Comparison of ENCODE assay signal across 9 cellular contexts in the genomic region with DNA sequence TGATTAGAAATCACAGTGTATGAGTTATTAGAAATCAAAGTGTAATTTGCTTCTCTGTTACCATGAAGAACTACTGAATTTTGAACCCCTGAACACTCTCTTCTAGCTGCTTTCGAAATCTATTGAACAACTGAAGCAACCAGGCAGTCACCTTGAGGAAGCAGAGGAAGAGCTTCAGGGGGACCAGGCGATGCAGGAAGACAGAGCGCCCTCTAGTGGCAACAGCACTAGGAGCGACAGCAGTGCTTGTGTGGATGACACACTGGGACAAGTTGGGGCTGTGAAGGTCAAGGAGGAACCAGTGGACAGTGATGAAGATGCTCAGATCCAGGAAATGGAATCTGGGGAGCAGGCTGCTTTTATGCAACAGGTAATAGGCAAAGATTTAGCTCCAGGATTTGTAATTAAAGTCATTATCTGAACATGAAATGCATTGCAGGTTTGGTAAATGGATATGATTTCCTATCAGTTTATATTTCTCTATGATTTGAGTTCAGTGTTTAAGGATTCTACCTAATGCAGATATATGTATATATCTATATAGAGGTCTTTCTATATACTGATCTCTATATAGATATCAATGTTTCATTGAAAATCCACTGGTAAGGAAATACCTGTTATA.
A peak's percentile ranks its signal among the peaks of the same experiment; 100 is the strongest.
DNase-seq lines count a peak whose midpoint lies in the region; ATAC-seq and TF ChIP-seq lines count a peak whose summit lies in the region.
"Had no signal": no experiment of that assay in that cellular context is flagged by ENCODE, and none has a peak within 500 bp of the region (broad histone marks: within the 10 kb centered on the region; RNA-seq: fewer than 3 reads in every experiment).

No MANE protein-coding gene starts in this region.

- H3K9ac ChIP-seq in liver (ENCODE audit: low read depth in 1 of 2, low read length in 2 of 2), result no peak overlapping the region

- peaks cover 7 to 12% of the 10 kb centered on the region in 2 donors for H3K36me3 Mint-ChIP-seq in CD14-positive monocyte

- TF ChIP-seq RAD21 in liver (IDR thresholded peaks at IDR 0.05), result peak; percentile 77 to 83

- H3K4me3 ChIP-seq in choroid plexus epithelial cell (ENCODE audit: low read depth, low read length), result no peak overlapping the region
- no peak overlapping the region for H3K4me3 ChIP-seq in liver (ENCODE audit: low read depth in 1 of 3, low read length in 3 of 3)

- WGBS in liver, result 12% methylated on average over 4 of the region's 4 CpGs

- H3K9me3 Mint-ChIP-seq in CD14-positive monocyte, result no peaks in the 10 kb centered on the region
- H3K9me3 Mint-ChIP-seq: T-helper 1 cell treated with Interleukin-12 subunit alpha and Interleukin-12 subunit beta and Interleukin-4 antibody, amounts not matched to agents 30 μg/mL and 1 μg/mL, for 36 hours had no signal

- peak; percentile 98 for ATAC-seq in HG03175 (IDR thresholded peaks at IDR 0.05; ENCODE audit: unreplicated experiment)

- no peak overlapping the region for H3K27ac ChIP-seq in liver (ENCODE audit: low read depth in 1 of 2, low read length in 2 of 2)

- peak; percentile 92 for TF ChIP-seq CTCF in CD14-positive monocyte (IDR thresholded peaks at IDR 0.05)
- TF ChIP-seq CTCF in choroid plexus epithelial cell (conservative IDR thresholded peaks at IDR 0.05; ENCODE audit: low read depth, low read length), result peak; percentile 100
- TF ChIP-seq CTCF in liver (IDR thresholded peaks at IDR 0.05; ENCODE audit: low read depth, low read length, missing input control), result peak; percentile 66

- no peaks in the 10 kb centered on the region for H3K9me3 ChIP-seq in liver (ENCODE audit: control insufficient read depth in 4 of 4, low read length in 3 of 4)

- DNase-seq in CD14-positive monocyte (ENCODE audit: low spot score) (peak; percentile 72), GM19238 (ENCODE audit: insufficient read length, low spot score) (peak; percentile 16), NCI-H446 (lab: John Stamatoyannopoulos, UW) (peak; percentile 78 to 79), choroid plexus epithelial cell (ENCODE audit: low read depth) (peak; percentile 90)
- peak; percentile 8 for DNase-seq in activated CD4-positive, alpha-beta T cell treated with anti-CD3 and anti-CD28 coated beads for 1 hour
- peak; percentile 5 to 28 (median 11) for DNase-seq in stimulated activated CD4-positive, alpha-beta T cell treated with anti-CD3 and anti-CD28 coated beads, TNF-alpha, amount 100 ng/mL, for 4 hours (ENCODE audit: low read depth in 3 of 3)

- no peaks in the 10 kb centered on the region for H3K36me3 ChIP-seq in liver (ENCODE audit: control insufficient read depth in 4 of 4, insufficient read depth in 3 of 4, low read depth in 1 of 4, low read length in 3 of 4)

- no peaks in the 10 kb centered on the region for H3K4me1 ChIP-seq in liver (ENCODE audit: control insufficient read depth in 4 of 4, insufficient read depth in 4 of 4, low read length in 3 of 4)

- peaks cover 5% of the 10 kb centered on the region for H3K4me1 Mint-ChIP-seq in CD14-positive monocyte

- intact Hi-C loops in CD14-positive monocyte (cut with micrococcal nuclease), result no loop called here

- peak overlapping the region in 3 of 7 donors; percentile 34 to 45 (median 40) for H3K27ac Mint-ChIP-seq in CD14-positive monocyte
- H3K27ac Mint-ChIP-seq: T-helper 1 cell treated with Interleukin-12 subunit alpha and Interleukin-12 subunit beta and Interleukin-4 antibody, amounts not matched to agents 30 μg/mL and 1 μg/mL, for 36 hours had no signal

- no peak overlapping the region for H3K4me3 Mint-ChIP-seq in CD14-positive monocyte
- H3K4me3 Mint-ChIP-seq: T-helper 1 cell treated with Interleukin-12 subunit alpha and Interleukin-12 subunit beta and Interleukin-4 antibody, amounts not matched to agents 30 μg/mL and 1 μg/mL, for 36 hours had no signal

- no peaks in the 10 kb centered on the region for H3K27me3 ChIP-seq in liver (ENCODE audit: control insufficient read depth in 4 of 4, insufficient read depth in 4 of 4, low read length in 3 of 4)

- peaks cover 0 to 1% (median 0%) of the 10 kb centered on the region in 3 donors for H3K27me3 Mint-ChIP-seq in CD14-positive monocyte (ENCODE audit: low read depth in 3 of 3)

TF ChIP-seq in liver, 16 proteins besides CTCF, POLR2A, EP300 and RAD21:
- no peak for TF ChIP-seq SP1 (IDR thresholded peaks at IDR 0.05)
- no peak for TF ChIP-seq NR2F2 (IDR thresholded peaks at IDR 0.05)
- TF ChIP-seq MAX (IDR thresholded peaks at IDR 0.05), result no peak
- no peak for TF ChIP-seq GABPA (IDR thresholded peaks at IDR 0.05 in 1 of 2, conservative IDR thresholded peaks at IDR 0.05 in 1 of 2)
- TF ChIP-seq FOXA2 (IDR thresholded peaks at IDR 0.05), result no peak
- TF ChIP-seq YY1 (IDR thresholded peaks at IDR 0.05), result no peak
- no peak for TF ChIP-seq FOXA1 (IDR thresholded peaks at IDR 0.05)
- no peak for TF ChIP-seq ZBTB33 (IDR thresholded peaks at IDR 0.05)
- no peak for TF ChIP-seq TAF1 (conservative IDR thresholded peaks at IDR 0.05)
- TF ChIP-seq, protein P1, sequence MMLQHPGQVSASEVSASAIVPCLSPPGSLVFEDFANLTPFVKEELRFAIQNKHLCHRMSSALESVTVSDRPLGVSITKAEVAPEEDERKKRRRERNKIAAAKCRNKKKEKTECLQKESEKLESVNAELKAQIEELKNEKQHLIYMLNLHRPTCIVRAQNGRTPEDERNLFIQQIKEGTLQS (IDR thresholded peaks at IDR 0.05), result no peak
- no peak for TF ChIP-seq HNF4G (IDR thresholded peaks at IDR 0.05)
- TF ChIP-seq RXRA (IDR thresholded peaks at IDR 0.05), result no peak
- TF ChIP-seq JUND (IDR thresholded peaks at IDR 0.05), result no peak
- TF ChIP-seq EGR1 (IDR thresholded peaks at IDR 0.05; ENCODE audit: low read depth in 2 of 2), result no peak
- no peak for TF ChIP-seq HNF4A (conservative IDR thresholded peaks at IDR 0.05)
- TF ChIP-seq REST (IDR thresholded peaks at IDR 0.05), result no peak

Comparison
In these comparisons a context has a peak if more than half of its experiments do, and no peak if none do; other contexts are left out.
1. DNase-seq: peak in every context shown above with its lines; median percentile 90 in choroid plexus epithelial cell; 78 in NCI-H446; 72 in CD14-positive monocyte; 16 in GM19238; 11 in stimulated activated CD4-positive, alpha-beta T cell treated with anti-CD3 and anti-CD28 coated beads, TNF-alpha, amount 100 ng/mL, for 4 hours; 8 in activated CD4-positive, alpha-beta T cell treated with anti-CD3 and anti-CD28 coated beads for 1 hour.